In the genomic region with DNA sequence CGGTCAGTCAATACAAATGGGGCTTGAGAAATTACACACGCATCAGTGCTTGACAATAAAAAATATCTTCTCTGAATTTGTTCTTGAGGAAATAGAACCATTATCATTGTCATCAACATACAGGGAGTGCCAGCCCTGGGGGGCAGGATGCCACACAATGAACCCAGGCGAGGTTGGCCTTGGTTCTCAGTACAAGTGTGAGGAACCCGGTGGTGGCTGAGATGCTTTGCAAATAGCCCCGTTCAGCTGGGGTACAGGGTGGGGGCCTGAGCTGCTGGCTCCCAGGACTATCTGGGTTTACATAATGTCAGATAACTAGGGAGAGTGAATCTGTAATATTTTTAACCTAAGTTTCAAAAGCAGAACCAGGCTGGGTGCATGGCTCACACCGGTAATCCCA, we compare ENCODE assay signal across 25 cellular contexts.
"Had no signal": no experiment of that assay in that cellular context is flagged by ENCODE, and none has a peak within 500 bp of the region (broad histone marks: within the 10 kb centered on the region; RNA-seq: fewer than 3 reads in every experiment).

No MANE protein-coding gene starts in this region.

- ATAC-seq: effector memory CD8-positive, alpha-beta T cell; esophagus mucosa; gastrocnemius medialis; heart right ventricle; left lung; left ventricle myocardium superior had no signal

- H3K27me3 Mint-ChIP-seq: dendritic cell treated with granulocyte-macrophage colony-stimulating factor and Interleukin-4, amounts not matched to agents 40 ng/mL and 50 ng/mL, for 4 days; memory B cell had no signal

- H3K27ac Mint-ChIP-seq: dendritic cell treated with granulocyte-macrophage colony-stimulating factor and Interleukin-4, amounts not matched to agents 40 ng/mL and 50 ng/mL, for 4 days; effector memory CD8-positive, alpha-beta T cell; endodermal cell; memory B cell had no signal

- H3K27ac ChIP-seq: colonic mucosa, epithelial cell of prostate, esophagus squamous epithelium, gastrocnemius medialis, heart right ventricle, left lung had no signal

- H3K4me3 ChIP-seq: colonic mucosa, esophagus squamous epithelium, gastrocnemius medialis, heart right ventricle, left lung, lung had no signal

- H3K4me1 Mint-ChIP-seq: memory B cell had no signal

- H3K4me1 ChIP-seq: gastrocnemius medialis had no signal

- DNase-seq: colonic mucosa; cortex of kidney; effector CD8-positive, alpha-beta T cell; effector memory CD8-positive, alpha-beta T cell; endodermal cell; erythroblast; esophagus squamous epithelium; foreskin fibroblast; foreskin melanocyte; gastrocnemius medialis; glutamatergic neuron; head of caudate nucleus; heart right ventricle; hippocampal formation; kidney glomerular epithelial cell; mammary epithelial cell; mesendoderm; midbrain had no signal

- H3K9me3 ChIP-seq: colonic mucosa, esophagus squamous epithelium, gastrocnemius medialis, heart right ventricle, left lung had no signal

- H3K36me3 ChIP-seq: colonic mucosa, gastrocnemius medialis, left lung had no signal

- H3K27me3 ChIP-seq: colonic mucosa, esophagus squamous epithelium, gastrocnemius medialis, heart right ventricle, left lung had no signal

- H3K4me3 Mint-ChIP-seq: dendritic cell treated with granulocyte-macrophage colony-stimulating factor and Interleukin-4, amounts not matched to agents 40 ng/mL and 50 ng/mL, for 4 days; effector memory CD8-positive, alpha-beta T cell; endodermal cell; memory B cell had no signal

- H3K9me3 Mint-ChIP-seq: dendritic cell treated with granulocyte-macrophage colony-stimulating factor and Interleukin-4, amounts not matched to agents 40 ng/mL and 50 ng/mL, for 4 days; effector memory CD8-positive, alpha-beta T cell; endodermal cell; memory B cell had no signal
